In genomic region chr19:38141108-38141507, GRCh38 we compare ENCODE assay signal across 9 cellular contexts.
"Had no signal": no experiment of that assay in that cellular context is flagged by ENCODE, and none has a peak within 500 bp of the region (broad histone marks: within the 10 kb centered on the region; RNA-seq: fewer than 3 reads in every experiment).

No MANE protein-coding gene starts in this region.

- H3K27me3 Mint-ChIP-seq: IgD-negative memory B cell had no signal

- H3K4me3 Mint-ChIP-seq: IgD-negative memory B cell had no signal

- H3K4me3 ChIP-seq: K562 had no signal

- ATAC-seq: HepG2, K562 had no signal

- H3K9me3 Mint-ChIP-seq: IgD-negative memory B cell had no signal

- DNase-seq: IMR-90, Karpas-422, KBM-7, KG1 had no signal

- H3K27ac ChIP-seq: HL-60, KMS-11 had no signal
